ENCODE assay signal across 20 cellular contexts in genomic region chr4:88465653-88466192, GRCh38. TPM values are rescaled to one million over a fixed set of nuclear protein-coding genes. Genes with fewer than 3 reads are reported as not detected.
DNase-seq lines count a peak whose midpoint lies in the region; ATAC-seq and TF ChIP-seq lines count a peak whose summit lies in the region.
"Had no signal": no experiment of that assay in that cellular context is flagged by ENCODE, and none has a peak within 500 bp of the region (broad histone marks: within the 10 kb centered on the region; RNA-seq: fewer than 3 reads in every experiment).

No MANE protein-coding gene starts in this region.

- no peak for DNase-seq in activated CD8-positive, alpha-beta T cell treated with anti-CD3 and anti-CD28 coated beads for 36 hours
- DNase-seq in activated CD8-positive, alpha-beta T cell treated with anti-CD3 and anti-CD28 coated beads, Interleukin-2, amount 10 ng/mL, durations not matched to agents 7 days and 5 days, result no peak
- DNase-seq in CD4-positive, alpha-beta T cell, result no peak
- no peak for DNase-seq in CD8-positive, alpha-beta memory T cell
- DNase-seq in effector memory CD8-positive, alpha-beta T cell, result no peak
- DNase-seq in NCI-H2107 treated with DMSO at 0.1 percent for 48 hours (lab: John Stamatoyannopoulos, UW; ENCODE audit: unreplicated experiment) (no peak), NK-92 (lab: John Stamatoyannopoulos, UW; ENCODE audit: unreplicated experiment) (no peak), posterior vena cava (ENCODE audit: low spot score) (no peak)
- DNase-seq: ACHN; BE2C; C1 segment of cervical spinal cord; CD8-positive, alpha-beta T cell; COR-L47; DMS 273 treated with DMSO at 0.1 percent for 48 hours; DMS53; DND-41; EL; GM23248 had no signal

- no peaks in the 10 kb centered on the region for H3K27me3 ChIP-seq in CD4-positive, alpha-beta T cell (ENCODE audit: control insufficient read depth, insufficient read depth, low read length)
- no peaks in the 10 kb centered on the region for H3K27me3 ChIP-seq in CD8-positive, alpha-beta memory T cell (ENCODE audit: insufficient read depth, low read length, poor library complexity, severe bottlenecking)

- no peaks in the 10 kb centered on the region for H3K4me1 ChIP-seq in CD8-positive, alpha-beta memory T cell (ENCODE audit: insufficient read depth, low read length)
- H3K4me1 ChIP-seq: BE2C, HAP-1 had no signal

- peak; percentile 13 for ATAC-seq in activated CD8-positive, alpha-beta T cell treated with anti-CD3 and anti-CD28 coated beads for 36 hours
- no peak for ATAC-seq in activated CD8-positive, alpha-beta T cell treated with anti-CD3 and anti-CD28 coated beads, Interleukin-2, amount 10 ng/mL, durations not matched to agents 7 days and 5 days
- ATAC-seq in CD4-positive, alpha-beta T cell (ENCODE audit: poor library complexity), result peak; percentile 21
- peak; percentile 21 for ATAC-seq in effector memory CD8-positive, alpha-beta T cell (replicated peaks)
- ATAC-seq: CD8-positive, alpha-beta T cell had no signal

- H3K9me3 ChIP-seq in CD4-positive, alpha-beta T cell (ENCODE audit: control insufficient read depth, low read length), result no peaks in the 10 kb centered on the region
- H3K9me3 ChIP-seq in CD8-positive, alpha-beta memory T cell (ENCODE audit: low read length), result no peaks in the 10 kb centered on the region
- H3K9me3 ChIP-seq: BE2C, HAP-1 had no signal

- H3K4me1 Mint-ChIP-seq in activated CD8-positive, alpha-beta T cell treated with anti-CD3 and anti-CD28 coated beads for 36 hours (ENCODE audit: low read depth), result peaks cover 12% of the 10 kb centered on the region
- H3K4me1 Mint-ChIP-seq in activated CD8-positive, alpha-beta T cell treated with anti-CD3 and anti-CD28 coated beads, Interleukin-2, amount 10 ng/mL, durations not matched to agents 7 days and 5 days (ENCODE audit: low read depth), result peaks cover 30% of the 10 kb centered on the region
- H3K4me1 Mint-ChIP-seq in CD4-positive, alpha-beta T cell (ENCODE audit: low read depth), result peaks cover 19% of the 10 kb centered on the region
- H3K4me1 Mint-ChIP-seq in CD8-positive, alpha-beta memory T cell, result peaks cover 14 to 24% (median 15%) of the 10 kb centered on the region in 3 donors
- peaks cover 3 to 8% of the 10 kb centered on the region in 2 donors for H3K4me1 Mint-ChIP-seq in effector memory CD8-positive, alpha-beta T cell (ENCODE audit: low read depth in 2 of 2)

- H3K27ac Mint-ChIP-seq in activated CD8-positive, alpha-beta T cell treated with anti-CD3 and anti-CD28 coated beads for 36 hours, result no peak overlapping the region
- H3K27ac Mint-ChIP-seq in activated CD8-positive, alpha-beta T cell treated with anti-CD3 and anti-CD28 coated beads, Interleukin-2, amount 10 ng/mL, durations not matched to agents 7 days and 5 days, result no peak overlapping the region
- no peak overlapping the region for H3K27ac Mint-ChIP-seq in CD4-positive, alpha-beta T cell
- H3K27ac Mint-ChIP-seq in CD8-positive, alpha-beta memory T cell, result peak overlapping the region in 5 of 8 donors; percentile 0 to 91 (median 12)
- H3K27ac Mint-ChIP-seq in effector memory CD8-positive, alpha-beta T cell, result peak overlapping the region in 1 of 2 donors; percentile 14
- H3K27ac Mint-ChIP-seq: CD8-positive, alpha-beta T cell had no signal

- no peak overlapping the region for H3K4me3 Mint-ChIP-seq in activated CD8-positive, alpha-beta T cell treated with anti-CD3 and anti-CD28 coated beads for 36 hours
- no peak overlapping the region for H3K4me3 Mint-ChIP-seq in activated CD8-positive, alpha-beta T cell treated with anti-CD3 and anti-CD28 coated beads, Interleukin-2, amount 10 ng/mL, durations not matched to agents 7 days and 5 days
- no peak overlapping the region for H3K4me3 Mint-ChIP-seq in CD4-positive, alpha-beta T cell
- H3K4me3 Mint-ChIP-seq in CD8-positive, alpha-beta memory T cell, result no peak overlapping the region
- H3K4me3 Mint-ChIP-seq in effector memory CD8-positive, alpha-beta T cell, result no peak overlapping the region
- H3K4me3 Mint-ChIP-seq: CD8-positive, alpha-beta T cell had no signal

- peaks cover 4% of the 10 kb centered on the region for H3K36me3 ChIP-seq in CD8-positive, alpha-beta memory T cell (ENCODE audit: insufficient read depth, low read length)
- H3K36me3 ChIP-seq: BE2C, HAP-1 had no signal

- H3K9me3 Mint-ChIP-seq in activated CD8-positive, alpha-beta T cell treated with anti-CD3 and anti-CD28 coated beads for 36 hours, result no peaks in the 10 kb centered on the region
- H3K9me3 Mint-ChIP-seq in activated CD8-positive, alpha-beta T cell treated with anti-CD3 and anti-CD28 coated beads, Interleukin-2, amount 10 ng/mL, durations not matched to agents 7 days and 5 days (ENCODE audit: insufficient read depth), result no peaks in the 10 kb centered on the region
- no peaks in the 10 kb centered on the region for H3K9me3 Mint-ChIP-seq in CD4-positive, alpha-beta T cell
- H3K9me3 Mint-ChIP-seq in CD8-positive, alpha-beta memory T cell, result no peaks in the 10 kb centered on the region
- no peaks in the 10 kb centered on the region for H3K9me3 Mint-ChIP-seq in effector memory CD8-positive, alpha-beta T cell

- intact Hi-C loops in activated CD8-positive, alpha-beta T cell treated with anti-CD3 and anti-CD28 coated beads for 36 hours (cut with micrococcal nuclease), result no loop called here
- intact Hi-C loops in CD4-positive, alpha-beta T cell (cut with DNase I, micrococcal nuclease), result loop anchor here in 1 of 2 experiments (10.0 kb wide), 1 partner anchor 649 kb away; the partner anchor contains the start of gene TIGD2
- intact Hi-C loops in posterior vena cava (cut with DNase I), result no loop called here

- H3K27ac ChIP-seq in CD4-positive, alpha-beta T cell (ENCODE audit: low read depth, low read length), result no peak overlapping the region
- H3K27ac ChIP-seq in CD8-positive, alpha-beta memory T cell (ENCODE audit: low read depth, low read length), result no peak overlapping the region
- H3K27ac ChIP-seq: GM23248 had no signal

- H3K36me3 Mint-ChIP-seq in activated CD8-positive, alpha-beta T cell treated with anti-CD3 and anti-CD28 coated beads for 36 hours (ENCODE audit: low read depth), result peaks cover 10% of the 10 kb centered on the region
- H3K36me3 Mint-ChIP-seq in activated CD8-positive, alpha-beta T cell treated with anti-CD3 and anti-CD28 coated beads, Interleukin-2, amount 10 ng/mL, durations not matched to agents 7 days and 5 days (ENCODE audit: low read depth), result peaks cover 78% of the 10 kb centered on the region
- peaks cover 73% of the 10 kb centered on the region for H3K36me3 Mint-ChIP-seq in CD4-positive, alpha-beta T cell (ENCODE audit: low read depth)
- H3K36me3 Mint-ChIP-seq in CD8-positive, alpha-beta memory T cell, result peaks cover 19 to 73% (median 30%) of the 10 kb centered on the region in 3 donors
- peaks cover 20% of the 10 kb centered on the region for H3K36me3 Mint-ChIP-seq in effector memory CD8-positive, alpha-beta T cell (ENCODE audit: insufficient read depth)

- POLR2A ChIA-PET in activated CD8-positive, alpha-beta T cell treated with anti-CD3 and anti-CD28 coated beads for 36 hours (lab: Charles Lee), result no interaction called here
- POLR2A ChIA-PET in activated CD8-positive, alpha-beta T cell treated with anti-CD3 and anti-CD28 coated beads, Interleukin-2, amount 10 ng/mL, durations not matched to agents 7 days and 5 days (lab: Charles Lee), result interaction anchor here (1.3 kb wide), 1 partner anchor 9 kb away, joined by 13 read pairs; the partner anchor contains the start of gene HERC5
- POLR2A ChIA-PET in CD4-positive, alpha-beta T cell (lab: Charles Lee), result interaction anchor here (1.4 kb wide), 1 partner anchor 9 kb away, joined by 9 read pairs; the partner anchor contains the start of gene HERC5
- POLR2A ChIA-PET in CD8-positive, alpha-beta memory T cell (lab: Charles Lee), result interaction anchor here (1.0 kb wide), 1 partner anchor 9 kb away, joined by 3 read pairs; the partner anchor contains the start of gene HERC5

- TF ChIP-seq CTCF in activated CD8-positive, alpha-beta T cell treated with anti-CD3 and anti-CD28 coated beads for 36 hours (IDR thresholded peaks at IDR 0.05), result no peak
- TF ChIP-seq CTCF in CD4-positive, alpha-beta T cell (IDR thresholded peaks at IDR 0.05), result no peak

- no peaks in the 10 kb centered on the region for H3K27me3 Mint-ChIP-seq in activated CD8-positive, alpha-beta T cell treated with anti-CD3 and anti-CD28 coated beads for 36 hours
- H3K27me3 Mint-ChIP-seq in activated CD8-positive, alpha-beta T cell treated with anti-CD3 and anti-CD28 coated beads, Interleukin-2, amount 10 ng/mL, durations not matched to agents 7 days and 5 days (ENCODE audit: low read depth), result no peaks in the 10 kb centered on the region
- H3K27me3 Mint-ChIP-seq in CD4-positive, alpha-beta T cell, result no peaks in the 10 kb centered on the region
- no peaks in the 10 kb centered on the region for H3K27me3 Mint-ChIP-seq in CD8-positive, alpha-beta memory T cell
- no peaks in the 10 kb centered on the region for H3K27me3 Mint-ChIP-seq in effector memory CD8-positive, alpha-beta T cell

- H3K4me3 ChIP-seq in CD8-positive, alpha-beta memory T cell (ENCODE audit: low read length), result no peak overlapping the region
- H3K4me3 ChIP-seq: GM12878, GM23248, HAP-1 had no signal

- CTCF ChIA-PET in activated CD8-positive, alpha-beta T cell treated with anti-CD3 and anti-CD28 coated beads for 36 hours (lab: Charles Lee), result interaction anchor here (1.0 kb wide), 1 partner anchor 9 kb away, joined by 4 read pairs; the partner anchor contains the start of gene HERC5
- CTCF ChIA-PET in activated CD8-positive, alpha-beta T cell treated with anti-CD3 and anti-CD28 coated beads, Interleukin-2, amount 10 ng/mL, durations not matched to agents 7 days and 5 days (lab: Charles Lee), result no interaction called here
- CTCF ChIA-PET in CD4-positive, alpha-beta T cell (lab: Charles Lee), result no interaction called here
- CTCF ChIA-PET in CD8-positive, alpha-beta memory T cell (lab: Charles Lee), result no interaction called here

RNA-seq across cellular contexts. Expression of gene HERC5, which starts 8.8 kb away (rescaled TPM):
- 10 to 100 TPM; 10.2 to 10.5 TPM for total RNA-seq in activated CD8-positive, alpha-beta T cell treated with anti-CD3 and anti-CD28 coated beads for 36 hours
- 10 to 100 TPM; 30.2 TPM for total RNA-seq in activated CD8-positive, alpha-beta T cell treated with anti-CD3 and anti-CD28 coated beads, Interleukin-2, amount 10 ng/mL, durations not matched to agents 7 days and 5 days
- total RNA-seq in CD4-positive, alpha-beta T cell, result 10 to 100 TPM; 23.6 to 23.9 TPM
- total RNA-seq in CD8-positive, alpha-beta memory T cell, result 1 to 10 TPM; 7.0 to 8.3 TPM
- polyA plus RNA-seq in CD8-positive, alpha-beta memory T cell, result 14.3 TPM
- total RNA-seq in posterior vena cava, result 1 to 10 TPM; 3.7 to 5.7 TPM

RNA-seq across cellular contexts. Expression of gene PYURF, which starts 57.9 kb away (rescaled TPM):
- total RNA-seq in activated CD8-positive, alpha-beta T cell treated with anti-CD3 and anti-CD28 coated beads for 36 hours, result 10 to 100 TPM; 47.4 to 50.7 TPM
- total RNA-seq in activated CD8-positive, alpha-beta T cell treated with anti-CD3 and anti-CD28 coated beads, Interleukin-2, amount 10 ng/mL, durations not matched to agents 7 days and 5 days, result 10 to 100 TPM; 43.7 to 48.7 TPM
- total RNA-seq in CD4-positive, alpha-beta T cell, result 10 to 100 TPM; 25.3 to 26.8 TPM
- 10 to 100 TPM; 68.4 to 70.0 TPM for total RNA-seq in CD8-positive, alpha-beta memory T cell
- polyA plus RNA-seq in CD8-positive, alpha-beta memory T cell, result 306 TPM
- 10 to 100 TPM; 61.6 to 65.9 TPM for total RNA-seq in posterior vena cava

Comparison
In these comparisons a context has a peak if more than half of its experiments do, and no peak if none do; other contexts are left out.
1. H3K27ac Mint-ChIP-seq: peak in CD8-positive, alpha-beta memory T cell (5 of 8); none in activated CD8-positive, alpha-beta T cell treated with anti-CD3 and anti-CD28 coated beads for 36 hours (single experiment), activated CD8-positive, alpha-beta T cell treated with anti-CD3 and anti-CD28 coated beads, Interleukin-2, amount 10 ng/mL, durations not matched to agents 7 days and 5 days (single experiment) and CD4-positive, alpha-beta T cell (single experiment).